23 cellular contexts compared by ENCODE assay signal in the genomic region with DNA sequence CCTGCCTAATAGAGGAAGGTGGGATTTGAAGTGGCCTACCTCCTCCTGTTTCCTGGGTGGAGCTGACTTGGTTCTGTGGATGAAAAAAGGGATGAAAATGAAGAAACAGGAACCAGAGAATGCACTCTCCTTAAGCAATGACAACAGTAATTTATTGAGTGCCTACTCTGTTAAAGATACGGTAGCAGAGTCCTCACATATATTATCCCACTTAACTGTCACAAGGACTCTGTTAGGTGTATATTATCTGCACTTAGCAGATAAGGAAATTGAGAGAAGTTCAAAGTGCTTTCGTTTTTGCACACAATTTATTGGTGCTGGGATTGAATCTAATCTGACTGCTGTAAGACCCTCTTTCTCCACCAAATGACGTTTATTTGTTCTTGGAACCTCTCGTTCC.
"Had no signal": no experiment of that assay in that cellular context is flagged by ENCODE, and none has a peak within 500 bp of the region (broad histone marks: within the 10 kb centered on the region; RNA-seq: fewer than 3 reads in every experiment).

No MANE protein-coding gene starts in this region.

- H3K27ac Mint-ChIP-seq: activated CD4-positive, alpha-beta T cell treated with anti-CD3 and anti-CD28 coated beads, Interleukin-2, amount 10 ng/mL, durations not matched to agents 7 days and 5 days; activated CD8-positive, alpha-beta T cell treated with anti-CD3 and anti-CD28 coated beads, Interleukin-2, amount 10 ng/mL, durations not matched to agents 7 days and 5 days; activated naive CD8-positive, alpha-beta T cell; nephron had no signal

- H3K9me3 ChIP-seq: gastrocnemius medialis, left ventricle myocardium inferior, right lobe of liver, suprapubic skin, transverse colon, uterus had no signal

- H3K27me3 ChIP-seq: gastrocnemius medialis, right lobe of liver, suprapubic skin, transverse colon, uterus had no signal

- H3K4me1 ChIP-seq: gastrocnemius medialis, left ventricle myocardium inferior, parathyroid adenoma, right lobe of liver, suprapubic skin, uterus had no signal

- H3K4me3 Mint-ChIP-seq: activated CD4-positive, alpha-beta T cell treated with anti-CD3 and anti-CD28 coated beads, Interleukin-2, amount 10 ng/mL, durations not matched to agents 7 days and 5 days; activated CD8-positive, alpha-beta T cell treated with anti-CD3 and anti-CD28 coated beads, Interleukin-2, amount 10 ng/mL, durations not matched to agents 7 days and 5 days; activated naive CD8-positive, alpha-beta T cell; nephron; stimulated activated naive CD8-positive, alpha-beta T cell treated with anti-CD3 and anti-CD28 coated beads, Interleukin-15, amount 100 ng/mL, for 72 hours had no signal

- DNase-seq: activated CD4-positive, alpha-beta T cell treated with anti-CD3 and anti-CD28 coated beads, Interleukin-2, amount 10 ng/mL, durations not matched to agents 7 days and 5 days; activated CD8-positive, alpha-beta T cell treated with anti-CD3 and anti-CD28 coated beads, Interleukin-2, amount 10 ng/mL, durations not matched to agents 7 days and 5 days; activated effector memory CD4-positive, alpha-beta T cell treated with anti-CD3 and anti-CD28 coated beads, Interleukin-2, amount 50 U/mL, for 16 hours; activated T-cell treated with anti-CD3 and anti-CD28 coated beads, Interleukin-2, amount 50 U/mL, for 48 hours; cerebellar nuclear complex; effector CD4-positive, alpha-beta T cell; gastrocnemius medialis; head of caudate nucleus; kidney; left ventricle myocardium inferior; right lobe of liver; small intestine; stimulated activated CD4-positive, alpha-beta T cell treated with anti-CD3 and anti-CD28 coated beads, Interleukin-15, amount 100 ng/mL, for 24 hours; stimulated activated CD4-positive, alpha-beta T cell treated with anti-CD3 and anti-CD28 coated beads, Interleukin-2, amount 100 ng/mL, for 48 hours; stimulated activated naive CD8-positive, alpha-beta T cell treated with anti-CD3 and anti-CD28 coated beads, Interleukin-15, amount 100 ng/mL, for 72 hours; transverse colon; uterus had no signal

- H3K27ac ChIP-seq: gastrocnemius medialis, left ventricle myocardium inferior, parathyroid adenoma, right lobe of liver, suprapubic skin, transverse colon, uterus had no signal

- H3K9me3 Mint-ChIP-seq: nephron had no signal

- H3K4me3 ChIP-seq: gastrocnemius medialis, left ventricle myocardium inferior, right lobe of liver, suprapubic skin, transverse colon, uterus had no signal

- H3K4me1 Mint-ChIP-seq: activated CD4-positive, alpha-beta T cell treated with anti-CD3 and anti-CD28 coated beads, Interleukin-2, amount 10 ng/mL, durations not matched to agents 7 days and 5 days; nephron; stimulated activated naive CD8-positive, alpha-beta T cell treated with anti-CD3 and anti-CD28 coated beads, Interleukin-15, amount 100 ng/mL, for 72 hours had no signal

- ATAC-seq: activated CD4-positive, CD25-positive, alpha-beta regulatory T cell treated with anti-CD3 and anti-CD28 coated beads, Interleukin-2, amount 50 U/mL, for 24 hours; activated CD8-positive, alpha-beta T cell treated with anti-CD3 and anti-CD28 coated beads, Interleukin-2, amount 10 ng/mL, durations not matched to agents 7 days and 5 days; esophagus mucosa; gastrocnemius medialis; right lobe of liver; stimulated activated naive CD8-positive, alpha-beta T cell treated with anti-CD3 and anti-CD28 coated beads, Interleukin-15, amount 100 ng/mL, for 72 hours had no signal

- H3K27me3 Mint-ChIP-seq: activated CD4-positive, alpha-beta T cell treated with anti-CD3 and anti-CD28 coated beads, Interleukin-2, amount 10 ng/mL, durations not matched to agents 7 days and 5 days; activated naive CD8-positive, alpha-beta T cell; stimulated activated naive CD8-positive, alpha-beta T cell treated with anti-CD3 and anti-CD28 coated beads, Interleukin-15, amount 100 ng/mL, for 72 hours had no signal

- H3K36me3 ChIP-seq: gastrocnemius medialis, left ventricle myocardium inferior, right lobe of liver, suprapubic skin, transverse colon, uterus had no signal

- H3K36me3 Mint-ChIP-seq: activated naive CD8-positive, alpha-beta T cell had no signal
